2 cellular contexts compared by ENCODE assay signal in genomic region chr1:39129514-39129913, GRCh38.
A peak's percentile ranks its signal among the peaks of the same experiment; 100 is the strongest.
TF ChIP-seq lines count a peak whose summit lies in the region.

No MANE protein-coding gene starts in this region.

TF ChIP-seq in HCT116, 20 proteins besides CTCF, POLR2A, EP300 and RAD21 (continued from another document):
- no peak for TF ChIP-seq ZNF274 (IDR thresholded peaks at IDR 0.05; ENCODE audit: low read depth, low read length)
- TF ChIP-seq TCF7L2 (IDR thresholded peaks at IDR 0.05; ENCODE audit: borderline replicate concordance, extremely low read depth, insufficient read depth, insufficient read length) = no peak
- TF ChIP-seq ZFX (IDR thresholded peaks at IDR 0.05) = no peak
- no peak for TF ChIP-seq EZH2 (IDR thresholded peaks at IDR 0.05)
- no peak for TF ChIP-seq CEBPB (IDR thresholded peaks at IDR 0.05; ENCODE audit: low read depth)
- TF ChIP-seq CBX3 (IDR thresholded peaks at IDR 0.05; ENCODE audit: low read depth) = no peak
- TF ChIP-seq SRF (IDR thresholded peaks at IDR 0.05; ENCODE audit: low read depth) = no peak
- TF ChIP-seq SIN3A (IDR thresholded peaks at IDR 0.05; ENCODE audit: low read depth) = no peak
- TF ChIP-seq ZBTB33 (IDR thresholded peaks at IDR 0.05; ENCODE audit: extremely low read depth, insufficient replicate concordance, low read length) = no peak
- TF ChIP-seq, protein P1, sequence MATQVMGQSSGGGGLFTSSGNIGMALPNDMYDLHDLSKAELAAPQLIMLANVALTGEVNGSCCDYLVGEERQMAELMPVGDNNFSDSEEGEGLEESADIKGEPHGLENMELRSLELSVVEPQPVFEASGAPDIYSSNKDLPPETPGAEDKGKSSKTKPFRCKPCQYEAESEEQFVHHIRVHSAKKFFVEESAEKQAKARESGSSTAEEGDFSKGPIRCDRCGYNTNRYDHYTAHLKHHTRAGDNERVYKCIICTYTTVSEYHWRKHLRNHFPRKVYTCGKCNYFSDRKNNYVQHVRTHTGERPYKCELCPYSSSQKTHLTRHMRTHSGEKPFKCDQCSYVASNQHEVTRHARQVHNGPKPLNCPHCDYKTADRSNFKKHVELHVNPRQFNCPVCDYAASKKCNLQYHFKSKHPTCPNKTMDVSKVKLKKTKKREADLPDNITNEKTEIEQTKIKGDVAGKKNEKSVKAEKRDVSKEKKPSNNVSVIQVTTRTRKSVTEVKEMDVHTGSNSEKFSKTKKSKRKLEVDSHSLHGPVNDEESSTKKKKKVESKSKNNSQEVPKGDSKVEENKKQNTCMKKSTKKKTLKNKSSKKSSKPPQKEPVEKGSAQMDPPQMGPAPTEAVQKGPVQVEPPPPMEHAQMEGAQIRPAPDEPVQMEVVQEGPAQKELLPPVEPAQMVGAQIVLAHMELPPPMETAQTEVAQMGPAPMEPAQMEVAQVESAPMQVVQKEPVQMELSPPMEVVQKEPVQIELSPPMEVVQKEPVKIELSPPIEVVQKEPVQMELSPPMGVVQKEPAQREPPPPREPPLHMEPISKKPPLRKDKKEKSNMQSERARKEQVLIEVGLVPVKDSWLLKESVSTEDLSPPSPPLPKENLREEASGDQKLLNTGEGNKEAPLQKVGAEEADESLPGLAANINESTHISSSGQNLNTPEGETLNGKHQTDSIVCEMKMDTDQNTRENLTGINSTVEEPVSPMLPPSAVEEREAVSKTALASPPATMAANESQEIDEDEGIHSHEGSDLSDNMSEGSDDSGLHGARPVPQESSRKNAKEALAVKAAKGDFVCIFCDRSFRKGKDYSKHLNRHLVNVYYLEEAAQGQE (IDR thresholded peaks at IDR 0.05; ENCODE audit: low read depth) = no peak
- TF ChIP-seq YY1 (IDR thresholded peaks at IDR 0.05; ENCODE audit: extremely low read depth, insufficient replicate concordance, low read depth, low read length) = no peak
- TF ChIP-seq, protein P2, sequence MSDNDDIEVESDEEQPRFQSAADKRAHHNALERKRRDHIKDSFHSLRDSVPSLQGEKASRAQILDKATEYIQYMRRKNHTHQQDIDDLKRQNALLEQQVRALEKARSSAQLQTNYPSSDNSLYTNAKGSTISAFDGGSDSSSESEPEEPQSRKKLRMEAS (IDR thresholded peaks at IDR 0.05) = no peak
- TF ChIP-seq FOSL1 (IDR thresholded peaks at IDR 0.05; ENCODE audit: low read depth) = no peak
- TF ChIP-seq ELF1 (IDR thresholded peaks at IDR 0.05; ENCODE audit: borderline replicate concordance, low read depth) = no peak

TF ChIP-seq in GM12878, 131 proteins besides CTCF, POLR2A, EP300 and RAD21 (continued from another document):
- TF ChIP-seq SMC3 (IDR thresholded peaks at IDR 0.05; ENCODE audit: borderline replicate concordance, low read length) = peak; percentile 48; the same call in 1 of the 2 replicates
